8 cellular contexts compared by ENCODE assay signal in the genomic region with DNA sequence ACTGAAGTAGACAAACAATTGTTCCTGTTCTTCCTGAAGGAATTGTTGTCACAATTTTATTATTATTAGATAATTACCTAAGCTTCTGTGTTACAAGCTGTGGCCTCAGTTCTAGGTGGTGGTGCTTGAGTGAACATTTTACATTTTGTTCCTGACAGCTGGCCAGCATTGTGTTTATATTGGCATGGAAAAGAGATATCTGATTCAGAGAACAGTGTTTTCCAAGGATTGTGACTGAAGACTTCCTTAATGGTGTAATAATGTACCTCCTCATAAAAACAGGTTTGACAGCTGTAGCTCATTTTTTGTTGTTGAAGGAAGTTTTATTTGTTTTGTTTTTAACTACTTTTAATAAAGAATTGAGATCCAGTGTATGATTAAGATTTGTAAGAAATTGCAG.
A peak's percentile ranks its signal among the peaks of the same experiment; 100 is the strongest.
DNase-seq lines count a peak whose midpoint lies in the region; ATAC-seq and TF ChIP-seq lines count a peak whose summit lies in the region.

No MANE protein-coding gene starts in this region.

- peak; percentile 65 for DNase-seq in RPMI7951 (ENCODE audit: low read depth)
- DNase-seq in stromal cell of bone marrow (ENCODE audit: low read depth), result peak; percentile 68
- DNase-seq in activated CD4-positive, alpha-beta T cell treated with anti-CD3 and anti-CD28 coated beads, Interleukin-2, amount 50 U/mL, for 1 hour, result no peak
- no peak for DNase-seq in superior temporal gyrus (ENCODE audit: extremely low spot score)

- H3K9me3 ChIP-seq in HEK293 (ENCODE audit: control insufficient read depth, insufficient read depth, low read depth, low read length) (no peaks in the 10 kb centered on the region), gastroesophageal sphincter (no peaks in the 10 kb centered on the region)

- H3K27ac ChIP-seq in HEK293 (ENCODE audit: extremely low read depth, low read depth, low read length) (no peak overlapping the region), gastroesophageal sphincter (peak overlapping the region in 2 of 4 donors; percentile 28 to 39)

- ATAC-seq in gastroesophageal sphincter, result peak; percentile 85
- ATAC-seq in HG03097 (IDR thresholded peaks at IDR 0.05; ENCODE audit: low FRiP score, unreplicated experiment), result no peak
- no peak for ATAC-seq in HG03139 (IDR thresholded peaks at IDR 0.05; ENCODE audit: unreplicated experiment)

- POLR2A ChIA-PET in HEK293 (lab: Yijun Ruan, JAX), result no interaction called here

- TF ChIP-seq EP300 in gastroesophageal sphincter (IDR thresholded peaks at IDR 0.05), result no peak

- TF ChIP-seq POLR2A in gastroesophageal sphincter (IDR thresholded peaks at IDR 0.05), result no peak

- H3K36me3 ChIP-seq in HEK293 (ENCODE audit: control insufficient read depth in 2 of 2, insufficient read depth in 1 of 2, low read length in 2 of 2), result peaks cover 0 to 9% of the 10 kb centered on the region in 2 experiments; a peak in 2 of 3 replicates
- H3K36me3 ChIP-seq in gastroesophageal sphincter, result peaks cover 0 to 16% of the 10 kb centered on the region in 2 donors

- H3K27me3 ChIP-seq in gastroesophageal sphincter, result no peaks in the 10 kb centered on the region

- no peak for TF ChIP-seq CTCF in HEK293 (tag by site-specific recombination; IDR thresholded peaks at IDR 0.05)
- TF ChIP-seq CTCF in gastroesophageal sphincter (IDR thresholded peaks at IDR 0.05), result no peak

- H3K4me1 ChIP-seq in HEK293 (ENCODE audit: control insufficient read depth, insufficient read depth, low read length) (peaks cover 16% of the 10 kb centered on the region), gastroesophageal sphincter (peaks cover 8 to 31% (median 16%) of the 10 kb centered on the region in 3 donors)

- CTCF ChIA-PET in HEK293 (lab: Yijun Ruan, JAX), result interaction anchor here (0.7 to 2.9 kb wide), 4 partner anchors 19 to 355 kb away, joined by 3 to 29 read pairs (median 10); no protein-coding TSS in a partner anchor

- no peak overlapping the region for H3K4me3 ChIP-seq in HEK293 (ENCODE audit: low read depth, low read length)
- no peak overlapping the region for H3K4me3 ChIP-seq in gastroesophageal sphincter

TF ChIP-seq in HEK293, 187 proteins besides CTCF, POLR2A, EP300 and RAD21 (continues in another document):
- TF ChIP-seq ZNF239 (tag by site-specific recombination; IDR thresholded peaks at IDR 0.05) (no peak), OSR2 (tag by site-specific recombination; IDR thresholded peaks at IDR 0.05) (peak; percentile 64; the same call in 1 of the 2 replicates), ZNF48 (tag by site-specific recombination; IDR thresholded peaks at IDR 0.05) (no peak), ZNF692 (tag by site-specific recombination; IDR thresholded peaks at IDR 0.05) (0 out of 2 replicates have a peak, but pooled peaks have one; percentile 23), ZNF785 (tag by site-specific recombination; IDR thresholded peaks at IDR 0.05) (no peak), ZNF16 (tag by site-specific recombination; IDR thresholded peaks at IDR 0.05; ENCODE audit: low read depth) (no peak), ZBTB49 (tag by site-specific recombination; IDR thresholded peaks at IDR 0.05; ENCODE audit: low read depth) (no peak), SCRT2 (tag by site-specific recombination; IDR thresholded peaks at IDR 0.05) (no peak), GFI1B (tag by site-specific recombination; IDR thresholded peaks at IDR 0.05) (peak; percentile 23; the same call in 1 of the 2 replicates), BCL11A (tag by site-specific recombination; IDR thresholded peaks at IDR 0.05; ENCODE audit: low read depth) (0 out of 2 replicates have a peak, but pooled peaks have one; percentile 36), ZNF843 (tag by site-specific recombination; IDR thresholded peaks at IDR 0.05) (peak; percentile 81), BCL6B (tag by site-specific recombination; IDR thresholded peaks at IDR 0.05) (peak; percentile 90), ZNF121 (tag by site-specific recombination; IDR thresholded peaks at IDR 0.05) (no peak), WT1 (tag by site-specific recombination; IDR thresholded peaks at IDR 0.05) (peak; percentile 36; the same call in 1 of the 2 replicates), FEZF1 (tag by site-specific recombination; IDR thresholded peaks at IDR 0.05) (peak; percentile 87), ZNF596 (tag by site-specific recombination; IDR thresholded peaks at IDR 0.05) (0 out of 2 replicates have a peak, but pooled peaks have one; percentile 8), HOXC10 (CRISPR knock-in tag; IDR thresholded peaks at IDR 0.05) (no peak), ZXDB (tag by site-specific recombination; IDR thresholded peaks at IDR 0.05) (peak; percentile 65; the same call in 1 of the 2 replicates), ZBTB48 (tag by site-specific recombination; IDR thresholded peaks at IDR 0.05) (no peak)
- TF ChIP-seq, protein P1, sequence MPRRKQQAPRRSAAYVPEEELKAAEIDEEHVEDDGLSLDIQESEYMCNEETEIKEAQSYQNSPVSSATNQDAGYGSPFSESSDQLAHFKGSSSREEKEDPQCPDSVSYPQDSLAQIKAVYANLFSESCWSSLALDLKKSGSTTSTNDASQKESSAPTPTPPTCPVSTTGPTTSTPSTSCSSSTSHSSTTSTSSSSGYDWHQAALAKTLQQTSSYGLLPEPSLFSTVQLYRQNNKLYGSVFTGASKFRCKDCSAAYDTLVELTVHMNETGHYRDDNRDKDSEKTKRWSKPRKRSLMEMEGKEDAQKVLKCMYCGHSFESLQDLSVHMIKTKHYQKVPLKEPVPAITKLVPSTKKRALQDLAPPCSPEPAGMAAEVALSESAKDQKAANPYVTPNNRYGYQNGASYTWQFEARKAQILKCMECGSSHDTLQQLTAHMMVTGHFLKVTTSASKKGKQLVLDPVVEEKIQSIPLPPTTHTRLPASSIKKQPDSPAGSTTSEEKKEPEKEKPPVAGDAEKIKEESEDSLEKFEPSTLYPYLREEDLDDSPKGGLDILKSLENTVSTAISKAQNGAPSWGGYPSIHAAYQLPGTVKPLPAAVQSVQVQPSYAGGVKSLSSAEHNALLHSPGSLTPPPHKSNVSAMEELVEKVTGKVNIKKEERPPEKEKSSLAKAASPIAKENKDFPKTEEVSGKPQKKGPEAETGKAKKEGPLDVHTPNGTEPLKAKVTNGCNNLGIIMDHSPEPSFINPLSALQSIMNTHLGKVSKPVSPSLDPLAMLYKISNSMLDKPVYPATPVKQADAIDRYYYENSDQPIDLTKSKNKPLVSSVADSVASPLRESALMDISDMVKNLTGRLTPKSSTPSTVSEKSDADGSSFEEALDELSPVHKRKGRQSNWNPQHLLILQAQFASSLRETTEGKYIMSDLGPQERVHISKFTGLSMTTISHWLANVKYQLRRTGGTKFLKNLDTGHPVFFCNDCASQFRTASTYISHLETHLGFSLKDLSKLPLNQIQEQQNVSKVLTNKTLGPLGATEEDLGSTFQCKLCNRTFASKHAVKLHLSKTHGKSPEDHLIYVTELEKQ (tag by site-specific recombination; IDR thresholded peaks at IDR 0.05; ENCODE audit: borderline replicate concordance), result peak; percentile 44; the same call in 1 of the 2 replicates
- TF ChIP-seq, protein P2, sequence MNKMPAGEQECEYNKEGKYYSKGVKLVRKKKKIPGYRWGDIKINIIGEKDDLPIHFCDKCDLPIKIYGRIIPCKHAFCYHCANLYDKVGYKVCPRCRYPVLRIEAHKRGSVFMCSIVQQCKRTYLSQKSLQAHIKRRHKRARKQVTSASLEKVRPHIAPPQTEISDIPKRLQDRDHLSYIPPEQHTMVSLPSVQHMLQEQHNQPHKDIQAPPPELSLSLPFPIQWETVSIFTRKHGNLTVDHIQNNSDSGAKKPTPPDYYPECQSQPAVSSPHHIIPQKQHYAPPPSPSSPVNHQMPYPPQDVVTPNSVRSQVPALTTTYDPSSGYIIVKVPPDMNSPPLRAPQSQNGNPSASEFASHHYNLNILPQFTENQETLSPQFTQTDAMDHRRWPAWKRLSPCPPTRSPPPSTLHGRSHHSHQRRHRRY (tag by site-specific recombination; IDR thresholded peaks at IDR 0.05), result no peak

Comparison
In these comparisons a context has a peak if more than half of its experiments do, and no peak if none do; other contexts are left out.
1. DNase-seq: peak in RPMI7951 (single experiment) and stromal cell of bone marrow (single experiment); none in activated CD4-positive, alpha-beta T cell treated with anti-CD3 and anti-CD28 coated beads, Interleukin-2, amount 50 U/mL, for 1 hour (single experiment) and superior temporal gyrus (single experiment).